ENCODE assay signal across 26 cellular contexts in genomic region chr6:142879076-142879475, GRCh38.
DNase-seq lines count a peak whose midpoint lies in the region; ATAC-seq, FAIRE-seq and TF ChIP-seq lines count a peak whose summit lies in the region.
"Had no signal": no experiment of that assay in that cellular context is flagged by ENCODE, and none has a peak within 500 bp of the region (broad histone marks: within the 10 kb centered on the region; RNA-seq: fewer than 3 reads in every experiment).

No MANE protein-coding gene starts in this region.

- peak; percentile 37 for DNase-seq in activated CD4-positive, alpha-beta T cell treated with anti-CD3 and anti-CD28 coated beads, Interleukin-2, amount 10 ng/mL, durations not matched to agents 24 days and 14 days
- no peak for DNase-seq in activated CD4-positive, alpha-beta T cell treated with anti-CD3 and anti-CD28 coated beads for 4 hours
- DNase-seq in GM12891 (ENCODE audit: insufficient read length, low spot score) (no peak), gastrocnemius medialis (no peak), NOMO-1 (lab: John Stamatoyannopoulos, UW; ENCODE audit: unreplicated experiment in 2 of 2) (no peak), stomach (no peak), frontal cortex (ENCODE audit: low spot score in 2 of 2) (no peak)
- no peak for DNase-seq in activated naive CD8-positive, alpha-beta T cell treated with anti-CD3 and anti-CD28 coated beads for 36 hours
- DNase-seq: activated CD4-positive, alpha-beta T cell treated with anti-CD3 and anti-CD28 coated beads, Interleukin-2, amount 50 U/mL, for 1 hour; activated naive CD8-positive, alpha-beta T cell treated with anti-CD3 and anti-CD28 coated beads, Interleukin-2, amount 10 ng/mL, durations not matched to agents 7 days and 5 days; AML-193; Caco-2; effector CD8-positive, alpha-beta T cell; foreskin melanocyte; left ventricle myocardium superior; NCI-H1105; NCI-H2107; NCI-H524; tibial artery had no signal

- TF ChIP-seq CTCF in gastrocnemius medialis (IDR thresholded peaks at IDR 0.05 in 4 of 5, conservative IDR thresholded peaks at IDR 0.05 in 1 of 5) (no peak), stomach (IDR thresholded peaks at IDR 0.05) (no peak)

- FAIRE-seq in GM12891 (lab: Jason Lieb, UNC), result no peak
- FAIRE-seq in frontal cortex (lab: Jason Lieb, UNC), result no peak
- FAIRE-seq: GM12892 had no signal

- no peak for ATAC-seq in gastrocnemius medialis
- ATAC-seq: esophagus mucosa, Panc1 had no signal

- TF ChIP-seq POLR2A in GM12891 (IDR thresholded peaks at IDR 0.05; ENCODE audit: low read depth, low read length), result no peak
- no peak for TF ChIP-seq POLR2A in gastrocnemius medialis (IDR thresholded peaks at IDR 0.05)
- no peak for TF ChIP-seq POLR2A in stomach (IDR thresholded peaks at IDR 0.05)

- no peaks in the 10 kb centered on the region for H3K9me3 ChIP-seq in gastrocnemius medialis
- H3K9me3 ChIP-seq in stomach, result no peaks in the 10 kb centered on the region
- H3K9me3 ChIP-seq: Caco-2, SJCRH30, tibial artery had no signal

- peaks cover 57 to 90% of the 10 kb centered on the region in 2 donors for H3K4me1 ChIP-seq in gastrocnemius medialis
- peaks cover 0 to 16% (median 5%) of the 10 kb centered on the region in 4 donors for H3K4me1 ChIP-seq in stomach

- no peak overlapping the region for H3K27ac Mint-ChIP-seq in activated CD4-positive, alpha-beta T cell treated with anti-CD3 and anti-CD28 coated beads, Interleukin-2, amount 10 ng/mL, durations not matched to agents 24 days and 14 days
- peak overlapping the region; percentile 31 for H3K27ac Mint-ChIP-seq in activated naive CD8-positive, alpha-beta T cell treated with anti-CD3 and anti-CD28 coated beads for 36 hours
- H3K27ac Mint-ChIP-seq: activated naive CD8-positive, alpha-beta T cell treated with anti-CD3 and anti-CD28 coated beads, Interleukin-2, amount 10 ng/mL, durations not matched to agents 7 days and 5 days; progenitor cell of endocrine pancreas had no signal

- no peak for TF ChIP-seq EP300 in stomach (IDR thresholded peaks at IDR 0.05)

- intact Hi-C loops in activated CD4-positive, alpha-beta T cell treated with anti-CD3 and anti-CD28 coated beads, Interleukin-2, amount 10 ng/mL, durations not matched to agents 24 days and 14 days (cut with micrococcal nuclease), result no loop called here
- intact Hi-C loops in gastrocnemius medialis (cut with DNase I; ENCODE audit: low total_unique reads) (no loop called here), stomach (cut with DNase I; ENCODE audit: low total_unique reads) (no loop called here)

- peaks cover 10% of the 10 kb centered on the region for H3K9me3 Mint-ChIP-seq in activated CD4-positive, alpha-beta T cell treated with anti-CD3 and anti-CD28 coated beads, Interleukin-2, amount 10 ng/mL, durations not matched to agents 24 days and 14 days
- H3K9me3 Mint-ChIP-seq in activated naive CD8-positive, alpha-beta T cell treated with anti-CD3 and anti-CD28 coated beads for 36 hours, result peaks cover 8% of the 10 kb centered on the region

- in situ Hi-C loops in gastrocnemius medialis (cut with MboI; ENCODE audit: low sequenced_read_pairs in 4 of 4), result no loop called here

- H3K36me3 ChIP-seq in gastrocnemius medialis (no peaks in the 10 kb centered on the region), stomach (no peaks in the 10 kb centered on the region)
- H3K36me3 ChIP-seq: SJCRH30, tibial artery had no signal

- peaks cover 61% of the 10 kb centered on the region for H3K36me3 Mint-ChIP-seq in activated CD4-positive, alpha-beta T cell treated with anti-CD3 and anti-CD28 coated beads, Interleukin-2, amount 10 ng/mL, durations not matched to agents 24 days and 14 days (ENCODE audit: low read depth)
- peaks cover 73% of the 10 kb centered on the region for H3K36me3 Mint-ChIP-seq in activated naive CD8-positive, alpha-beta T cell treated with anti-CD3 and anti-CD28 coated beads for 36 hours

- H3K4me3 ChIP-seq in gastrocnemius medialis (no peak overlapping the region), stomach (no peak overlapping the region)
- H3K4me3 ChIP-seq: SJCRH30, tibial artery had no signal

- H3K27me3 Mint-ChIP-seq in activated CD4-positive, alpha-beta T cell treated with anti-CD3 and anti-CD28 coated beads, Interleukin-2, amount 10 ng/mL, durations not matched to agents 24 days and 14 days, result no peaks in the 10 kb centered on the region
- H3K27me3 Mint-ChIP-seq in activated naive CD8-positive, alpha-beta T cell treated with anti-CD3 and anti-CD28 coated beads for 36 hours, result no peaks in the 10 kb centered on the region
- H3K27me3 Mint-ChIP-seq: activated naive CD8-positive, alpha-beta T cell treated with anti-CD3 and anti-CD28 coated beads, Interleukin-2, amount 10 ng/mL, durations not matched to agents 7 days and 5 days; IgD-negative memory B cell had no signal

- peak overlapping the region; percentile 46 to 76 (median 68) for H3K27ac ChIP-seq in gastrocnemius medialis
- no peak overlapping the region for H3K27ac ChIP-seq in stomach
- H3K27ac ChIP-seq: HL-60, SJCRH30, tibial artery had no signal

- H3K4me3 Mint-ChIP-seq in activated CD4-positive, alpha-beta T cell treated with anti-CD3 and anti-CD28 coated beads, Interleukin-2, amount 10 ng/mL, durations not matched to agents 24 days and 14 days, result no peak overlapping the region
- H3K4me3 Mint-ChIP-seq in activated naive CD8-positive, alpha-beta T cell treated with anti-CD3 and anti-CD28 coated beads for 36 hours, result no peak overlapping the region
- H3K4me3 Mint-ChIP-seq: activated naive CD8-positive, alpha-beta T cell treated with anti-CD3 and anti-CD28 coated beads, Interleukin-2, amount 10 ng/mL, durations not matched to agents 7 days and 5 days had no signal

- peaks cover 62% of the 10 kb centered on the region for H3K4me1 Mint-ChIP-seq in activated CD4-positive, alpha-beta T cell treated with anti-CD3 and anti-CD28 coated beads, Interleukin-2, amount 10 ng/mL, durations not matched to agents 24 days and 14 days
- H3K4me1 Mint-ChIP-seq in activated naive CD8-positive, alpha-beta T cell treated with anti-CD3 and anti-CD28 coated beads for 36 hours, result peaks cover 85% of the 10 kb centered on the region

- no peaks in the 10 kb centered on the region for H3K27me3 ChIP-seq in gastrocnemius medialis
- H3K27me3 ChIP-seq in stomach, result no peaks in the 10 kb centered on the region
- H3K27me3 ChIP-seq: SJCRH30, tibial artery had no signal

- 78 to 97% (median 86%) methylated on average over 6 of the region's 6 CpGs for WGBS in stomach, 5 donors

TF ChIP-seq in GM12891, 5 proteins besides CTCF, POLR2A, EP300 and RAD21:
- TF ChIP-seq PAX5 (IDR thresholded peaks at IDR 0.05; ENCODE audit: insufficient read depth, low read length, severe bottlenecking) (no peak), SPI1 (IDR thresholded peaks at IDR 0.05; ENCODE audit: low read depth, low read length) (0 out of 2 replicates have a peak, but pooled peaks have one; percentile 5)

Comparison
In these comparisons a context has a peak if more than half of its experiments do, and no peak if none do; other contexts are left out.
1. H3K27ac ChIP-seq: peak in gastrocnemius medialis (4 of 4); none in stomach (0 of 5).